ENCODE assay signal across 9 cellular contexts in genomic region chr19:13001502-13002388, GRCh38. TPM values are rescaled to one million over a fixed set of nuclear protein-coding genes. Genes with fewer than 3 reads are reported as not detected.
DNase-seq lines count a peak whose midpoint lies in the region; ATAC-seq, FAIRE-seq and TF ChIP-seq lines count a peak whose summit lies in the region.
"Had no signal": no experiment of that assay in that cellular context is flagged by ENCODE, and none has a peak within 500 bp of the region (broad histone marks: within the 10 kb centered on the region; RNA-seq: fewer than 3 reads in every experiment).

No MANE protein-coding gene starts in this region.

- FAIRE-seq in bronchial epithelial cell (lab: Jason Lieb, UNC): peak; percentile 99

- no peak for ATAC-seq in HG02610 (IDR thresholded peaks at IDR 0.05; ENCODE audit: unreplicated experiment)

- H3K9ac ChIP-seq in rectal smooth muscle tissue (ENCODE audit: low read length): no peak overlapping the region

- H3K4me1 ChIP-seq in rectal smooth muscle tissue (ENCODE audit: control insufficient read depth, insufficient read depth, low read length) (peaks cover 68% of the 10 kb centered on the region), SJCRH30 (no peaks in the 10 kb centered on the region)
- H3K4me1 ChIP-seq: BE2C had no signal

- no peak for DNase-seq in BJ (ENCODE audit: low read depth)
- no peak for DNase-seq in bronchial epithelial cell (ENCODE audit: low read depth)
- DNase-seq in iris pigment epithelial cell (ENCODE audit: low read depth): peak; percentile 29
- no peak for DNase-seq in NCI-H2029 (lab: John Stamatoyannopoulos, UW)
- DNase-seq in HPDE6-E6E7 (ENCODE audit: extremely low spot score): no peak
- no peak for DNase-seq in SJCRH30
- DNase-seq: BE2C had no signal

- POLR2A ChIA-PET in BJ (lab: Charles Lee): no interaction called here

- H3K9me3 ChIP-seq in SJCRH30 (replicated peaks): no peaks in the 10 kb centered on the region
- H3K9me3 ChIP-seq: BE2C had no signal

- H3K27ac ChIP-seq in rectal smooth muscle tissue (ENCODE audit: low read depth, low read length) (peak overlapping the region; percentile 95), SJCRH30 (no peak overlapping the region)

- H3K36me3 ChIP-seq in BJ (ENCODE audit: control insufficient read depth, insufficient read depth, low read length) (peaks cover 7% of the 10 kb centered on the region), bronchial epithelial cell (ENCODE audit: control insufficient read depth, insufficient read depth, low read length) (no peaks in the 10 kb centered on the region), rectal smooth muscle tissue (ENCODE audit: control insufficient read depth, insufficient read depth, low read length) (peaks cover 10% of the 10 kb centered on the region), SJCRH30 (no peaks in the 10 kb centered on the region)
- H3K36me3 ChIP-seq: BE2C had no signal

- H3K4me3 ChIP-seq in BJ (ENCODE audit: low read depth, low read length) (peak overlapping the region; percentile 23; the same call in 1 of the 2 replicates), bronchial epithelial cell (ENCODE audit: low read depth, low read length) (no peak overlapping the region), rectal smooth muscle tissue (ENCODE audit: low read length) (peak overlapping the region; percentile 46), SJCRH30 (no peak overlapping the region)

- no peaks in the 10 kb centered on the region for H3K27me3 ChIP-seq in BJ (ENCODE audit: control insufficient read depth, insufficient read depth, low read length)
- H3K27me3 ChIP-seq in bronchial epithelial cell (ENCODE audit: control insufficient read depth, insufficient read depth, low read length): no peaks in the 10 kb centered on the region
- peaks cover 3% of the 10 kb centered on the region for H3K27me3 ChIP-seq in rectal smooth muscle tissue (ENCODE audit: control insufficient read depth, insufficient read depth, low read length)
- H3K27me3 ChIP-seq in SJCRH30: no peaks in the 10 kb centered on the region
- H3K27me3 ChIP-seq: BE2C had no signal

- CTCF ChIA-PET in BJ (lab: Yijun Ruan, JAX): interaction anchor here (0.8 to 5.4 kb wide), 3 partner anchors 20 to 59 kb away, joined by 3 to 23 read pairs (median 9); no protein-coding TSS in a partner anchor

- TF ChIP-seq CTCF in BJ (IDR thresholded peaks at IDR 0.05; ENCODE audit: insufficient read depth, low read depth, low read length) (no peak), bronchial epithelial cell (IDR thresholded peaks at IDR 0.05; ENCODE audit: insufficient read depth, low read length, severe bottlenecking) (no peak)

RNA-seq across cellular contexts. Expression of gene NFIX, which starts 6.5 kb away (rescaled TPM):
- 12.8 and 29.4 TPM in 2 replicates for polyA plus RNA-seq in BJ (2011; rRNA removed)
- 20.1 and 44.5 TPM in 2 replicates for polyA minus RNA-seq in BJ (2011; rRNA and poly(A)+ RNA removed)
- total RNA-seq in bronchial epithelial cell: 5.4 and 5.8 TPM in 2 replicates
- 20.2 and 22.4 TPM in 2 replicates for total RNA-seq in SJCRH30 (2014; rRNA removed; shearing (Covaris generic))

RNA-seq across cellular contexts. Expression of gene DAND5, which starts 32.4 kb away (rescaled TPM):
- polyA plus RNA-seq in BJ (2011; rRNA removed): not detected in 2 replicates
- polyA minus RNA-seq in BJ (2011; rRNA and poly(A)+ RNA removed): 0.15 TPM in 1 of 2 replicates, not detected in the other
- not detected in 2 replicates for total RNA-seq in bronchial epithelial cell
- not detected in 2 replicates for total RNA-seq in SJCRH30 (2014; rRNA removed; shearing (Covaris generic))

RNA-seq across cellular contexts. Expression of gene GADD45GIP1, which starts 44.7 kb away (rescaled TPM):
- 45.0 and 45.5 TPM in 2 replicates for polyA plus RNA-seq in BJ (2011; rRNA removed)
- polyA minus RNA-seq in BJ (2011; rRNA and poly(A)+ RNA removed): 4.6 and 6.2 TPM in 2 replicates
- total RNA-seq in bronchial epithelial cell: 27.1 and 36.0 TPM in 2 replicates
- 59.9 and 71.5 TPM in 2 replicates for total RNA-seq in SJCRH30 (2014; rRNA removed; shearing (Covaris generic))

RNA-seq across cellular contexts. Expression of gene RAD23A, which starts 56.1 kb away (rescaled TPM):
- polyA plus RNA-seq in BJ (2011; rRNA removed): 49.2 and 75.1 TPM in 2 replicates
- polyA minus RNA-seq in BJ (2011; rRNA and poly(A)+ RNA removed): 55.8 and 63.1 TPM in 2 replicates
- total RNA-seq in bronchial epithelial cell: 91.1 and 120 TPM in 2 replicates
- total RNA-seq in SJCRH30 (2014; rRNA removed; shearing (Covaris generic)): 129 and 131 TPM in 2 replicates

Comparison
In these comparisons a context has a peak if more than half of its experiments do, and no peak if none do; other contexts are left out.
1. H3K4me3 ChIP-seq: peak in BJ (single experiment) and rectal smooth muscle tissue (single experiment); none in bronchial epithelial cell (single experiment) and SJCRH30 (single experiment).